13 cellular contexts compared by ENCODE assay signal in genomic region chr5:68548959-68549676, GRCh38.
A peak's percentile ranks its signal among the peaks of the same experiment; 100 is the strongest.
DNase-seq lines count a peak whose midpoint lies in the region; ATAC-seq, FAIRE-seq and TF ChIP-seq lines count a peak whose summit lies in the region.
"Had no signal": no experiment of that assay in that cellular context is flagged by ENCODE, and none has a peak within 500 bp of the region (broad histone marks: within the 10 kb centered on the region; RNA-seq: fewer than 3 reads in every experiment).

No MANE protein-coding gene starts in this region.

- H3K27me3 Mint-ChIP-seq in progenitor cell of endocrine pancreas: no peaks in the 10 kb centered on the region
- no peaks in the 10 kb centered on the region for H3K27me3 Mint-ChIP-seq in activated CD4-positive, alpha-beta T cell treated with anti-CD3 and anti-CD28 coated beads for 36 hours
- H3K27me3 Mint-ChIP-seq: naive thymus-derived CD8-positive, alpha-beta T cell had no signal

- FAIRE-seq in kidney (lab: Jason Lieb, UNC): no peak

- H3K4me3 ChIP-seq in AG04449 (ENCODE audit: low read depth, low read length) (no peak overlapping the region), LNCaP clone FGC (ENCODE audit: low read depth, low read length) (no peak overlapping the region), kidney (ENCODE audit: low read length in 2 of 2) (no peak overlapping the region), left ventricle myocardium inferior (no peak overlapping the region)

- intact Hi-C loops in kidney (cut with DNase I): no loop called here
- intact Hi-C loops in left ventricle myocardium inferior (cut with micrococcal nuclease): no loop called here
- intact Hi-C loops in activated CD4-positive, alpha-beta T cell treated with anti-CD3 and anti-CD28 coated beads for 36 hours (cut with DNase I, micrococcal nuclease): loop anchor here in 1 of 2 experiments (1.0 kb wide), 1 partner anchor 18 kb away; no protein-coding TSS in a partner anchor

- CTCF ChIA-PET in AG04449 (lab: Yijun Ruan, JAX): interaction anchor here (0.7 kb wide), 1 partner anchor 14 kb away, joined by 3 read pairs; no protein-coding TSS in a partner anchor
- CTCF ChIA-PET in activated CD4-positive, alpha-beta T cell treated with anti-CD3 and anti-CD28 coated beads for 36 hours (lab: Charles Lee): no interaction called here

- peaks cover 3% of the 10 kb centered on the region for H3K9me3 Mint-ChIP-seq in progenitor cell of endocrine pancreas (ENCODE audit: low read depth)
- no peaks in the 10 kb centered on the region for H3K9me3 Mint-ChIP-seq in activated CD4-positive, alpha-beta T cell treated with anti-CD3 and anti-CD28 coated beads for 36 hours (ENCODE audit: low read depth)
- H3K9me3 Mint-ChIP-seq: naive thymus-derived CD8-positive, alpha-beta T cell had no signal

- H3K36me3 Mint-ChIP-seq in progenitor cell of endocrine pancreas (ENCODE audit: insufficient read depth): no peaks in the 10 kb centered on the region
- H3K36me3 Mint-ChIP-seq in activated CD4-positive, alpha-beta T cell treated with anti-CD3 and anti-CD28 coated beads for 36 hours (ENCODE audit: low read depth): no peaks in the 10 kb centered on the region
- H3K36me3 Mint-ChIP-seq: naive thymus-derived CD8-positive, alpha-beta T cell had no signal

- POLR2A ChIA-PET in AG04449 (lab: Yijun Ruan, JAX): interaction anchor here (0.6 to 0.9 kb wide), 3 partner anchors 13 to 203 kb away, joined by 3 to 5 read pairs (median 5); no protein-coding TSS in a partner anchor
- POLR2A ChIA-PET in activated CD4-positive, alpha-beta T cell treated with anti-CD3 and anti-CD28 coated beads for 36 hours (lab: Charles Lee): no interaction called here

- TF ChIP-seq CTCF in AG04449 (IDR thresholded peaks at IDR 0.05; ENCODE audit: insufficient read depth, low read length, missing control alignments) (no peak), LNCaP clone FGC (IDR thresholded peaks at IDR 0.05; ENCODE audit: control insufficient read depth, extremely low read depth, insufficient read depth) (no peak), kidney (IDR thresholded peaks at IDR 0.05; ENCODE audit: borderline replicate concordance, extremely low read depth, insufficient read depth) (no peak), progenitor cell of endocrine pancreas (IDR thresholded peaks at IDR 0.05; ENCODE audit: unreplicated experiment) (no peak), left ventricle myocardium inferior (IDR thresholded peaks at IDR 0.05; ENCODE audit: borderline replicate concordance) (no peak)

- H3K4me1 Mint-ChIP-seq in progenitor cell of endocrine pancreas (ENCODE audit: low read depth): peaks cover 12% of the 10 kb centered on the region
- H3K4me1 Mint-ChIP-seq in activated CD4-positive, alpha-beta T cell treated with anti-CD3 and anti-CD28 coated beads for 36 hours: no peaks in the 10 kb centered on the region
- H3K4me1 Mint-ChIP-seq: naive thymus-derived CD8-positive, alpha-beta T cell had no signal

- H3K36me3 ChIP-seq in kidney (ENCODE audit: control insufficient read depth in 1 of 2, insufficient read depth in 2 of 2, low read length in 2 of 2) (no peaks in the 10 kb centered on the region), left ventricle myocardium inferior (no peaks in the 10 kb centered on the region)

- no peak overlapping the region for H3K9ac ChIP-seq in kidney (ENCODE audit: low read length in 2 of 2)

- no peaks in the 10 kb centered on the region for H3K27me3 ChIP-seq in left ventricle myocardium inferior (ENCODE audit: low read depth)

- H3K4me3 Mint-ChIP-seq in progenitor cell of endocrine pancreas (ENCODE audit: low read depth): no peak overlapping the region
- H3K4me3 Mint-ChIP-seq in activated CD4-positive, alpha-beta T cell treated with anti-CD3 and anti-CD28 coated beads for 36 hours: no peak overlapping the region
- H3K4me3 Mint-ChIP-seq: naive thymus-derived CD8-positive, alpha-beta T cell had no signal

- H3K27ac ChIP-seq in kidney (ENCODE audit: low read depth in 2 of 2, low read length in 2 of 2) (peak overlapping the region; percentile 14 to 73), left ventricle myocardium inferior (replicated peaks) (no peak overlapping the region)

- H3K4me1 ChIP-seq in kidney (ENCODE audit: control insufficient read depth in 1 of 2, insufficient read depth in 1 of 2, low read depth in 1 of 2, low read length in 2 of 2): no peaks in the 10 kb centered on the region
- no peaks in the 10 kb centered on the region for H3K4me1 ChIP-seq in left ventricle myocardium inferior

- H3K9me3 ChIP-seq in kidney (ENCODE audit: control insufficient read depth in 1 of 2, low read length in 2 of 2) (no peaks in the 10 kb centered on the region), left ventricle myocardium inferior (replicated peaks) (no peaks in the 10 kb centered on the region)

- DNase-seq in AG04449 (ENCODE audit: low read depth, low spot score) (peak; percentile 68), LNCaP clone FGC (ENCODE audit: low read depth) (peak; percentile 69), T1000 (lab: John Stamatoyannopoulos, UW) (peak; percentile 10), kidney (no peak), progenitor cell of endocrine pancreas (ENCODE audit: low spot score, unreplicated experiment) (no peak), left ventricle myocardium inferior (no peak)
- DNase-seq in activated CD4-positive, alpha-beta T cell treated with anti-CD3 and anti-CD28 coated beads for 36 hours: no peak
- DNase-seq: activated CD8-positive, alpha-beta memory T cell treated with anti-CD3 and anti-CD28 coated beads for 24 hours; AML-193; naive thymus-derived CD8-positive, alpha-beta T cell; NCI-H2107; T-helper 1 cell had no signal

- no peak overlapping the region for H3K27ac Mint-ChIP-seq in progenitor cell of endocrine pancreas
- H3K27ac Mint-ChIP-seq in activated CD4-positive, alpha-beta T cell treated with anti-CD3 and anti-CD28 coated beads for 36 hours: no peak overlapping the region
- H3K27ac Mint-ChIP-seq: naive thymus-derived CD8-positive, alpha-beta T cell had no signal

- no peak for ATAC-seq in activated CD4-positive, alpha-beta T cell treated with anti-CD3 and anti-CD28 coated beads for 36 hours
- no peak for ATAC-seq in GM19324 (IDR thresholded peaks at IDR 0.05; ENCODE audit: low FRiP score, unreplicated experiment)
- ATAC-seq: naive thymus-derived CD8-positive, alpha-beta T cell had no signal

Comparison
In these comparisons a context has a peak if more than half of its experiments do, and no peak if none do; other contexts are left out.
1. DNase-seq: peak in AG04449 (single experiment), LNCaP clone FGC (single experiment) and T1000 (single experiment); none in kidney (single experiment), progenitor cell of endocrine pancreas (single experiment), left ventricle myocardium inferior (single experiment) and activated CD4-positive, alpha-beta T cell treated with anti-CD3 and anti-CD28 coated beads for 36 hours (single experiment).